Comparison of ENCODE assay signal across 22 cellular contexts in genomic region chr17:60832206-60832605, GRCh38.
A peak's percentile ranks its signal among the peaks of the same experiment; 100 is the strongest.
DNase-seq lines count a peak whose midpoint lies in the region; ATAC-seq, FAIRE-seq and TF ChIP-seq lines count a peak whose summit lies in the region.
"Had no signal": no experiment of that assay in that cellular context is flagged by ENCODE, and none has a peak within 500 bp of the region (broad histone marks: within the 10 kb centered on the region; RNA-seq: fewer than 3 reads in every experiment).

No MANE protein-coding gene starts in this region.

- no peak for TF ChIP-seq EP300 in GM12878 (IDR thresholded peaks at IDR 0.05; ENCODE audit: borderline replicate concordance in 1 of 2, control insufficient read depth in 1 of 2, low read depth in 2 of 2, low read length in 2 of 2)

- H3K36me3 Mint-ChIP-seq in natural killer cell treated with Interleukin-12 subunit alpha and Interleukin-12 subunit beta and Interleukin-15 and Interleukin-18, amount 100 ng/mL, for 72 hours: no peaks in the 10 kb centered on the region
- H3K36me3 Mint-ChIP-seq: CD4-positive, CD25-positive, alpha-beta regulatory T cell had no signal

- intact Hi-C loops in GM12878 (cut with micrococcal nuclease; ENCODE audit: unreplicated experiment): no loop called here

- no peak for FAIRE-seq in GM12878 (lab: Jason Lieb, UNC)
- FAIRE-seq: GM12891, islet of Langerhans had no signal

- no peak overlapping the region for H3K4me3 ChIP-seq in GM12878
- H3K4me3 ChIP-seq in retinal pigment epithelial cell (ENCODE audit: low read length): no peak overlapping the region
- H3K4me3 ChIP-seq: coronary artery, thoracic aorta had no signal

- no peak for TF ChIP-seq POLR2A in GM12878 (IDR thresholded peaks at IDR 0.05; ENCODE audit: low read depth, low read length)

- SMC1A ChIA-PET in GM12878 (lab: Charles Lee; ENCODE audit: uncharacterized antibody, unreplicated experiment): no interaction called here

- no peak overlapping the region for H3K27ac ChIP-seq in GM12878 (ENCODE audit: control insufficient read depth, insufficient read depth)
- H3K27ac ChIP-seq: 22Rv1, coronary artery, thoracic aorta had no signal

- no peaks in the 10 kb centered on the region for H4K20me1 ChIP-seq in GM12878 (ENCODE audit: control insufficient read depth, insufficient read depth)

- H3K4me3 Mint-ChIP-seq in natural killer cell treated with Interleukin-12 subunit alpha and Interleukin-12 subunit beta and Interleukin-15 and Interleukin-18, amount 100 ng/mL, for 72 hours: no peak overlapping the region
- H3K4me3 Mint-ChIP-seq: CD4-positive, CD25-positive, alpha-beta regulatory T cell; H9 had no signal

- CTCF ChIA-PET in GM12878 (lab: Yijun Ruan, JAX): no interaction called here

- no peaks in the 10 kb centered on the region for H3K79me2 ChIP-seq in GM12878 (ENCODE audit: control insufficient read depth, insufficient read depth, low read length)

- ATAC-seq in GM12878: peak; percentile 29; the same call in 1 of the 3 replicates
- no peak for ATAC-seq in natural killer cell treated with Interleukin-12 subunit alpha and Interleukin-12 subunit beta and Interleukin-15 and Interleukin-18, amount 100 ng/mL, for 72 hours
- ATAC-seq: Panc1 had no signal

- DNase-seq in DMS 273 (lab: John Stamatoyannopoulos, UW; ENCODE audit: unreplicated experiment) (peak; percentile 29), DMS 273 treated with DMSO at 0.1 percent for 48 hours (lab: John Stamatoyannopoulos, UW) (no peak), NCI-H2171 (lab: John Stamatoyannopoulos, UW) (peak; percentile 8), GM12878 (ENCODE audit: low read depth, low spot score) (no peak), retinal pigment epithelial cell (ENCODE audit: low read depth) (peak; percentile 18), NCI-H345 (lab: John Stamatoyannopoulos, UW) (no peak), UCSD-AML1 (lab: John Stamatoyannopoulos, UW; ENCODE audit: unreplicated experiment) (no peak)
- DNase-seq in natural killer cell treated with Interleukin-12 subunit alpha and Interleukin-12 subunit beta and Interleukin-15 and Interleukin-18, amount 100 ng/mL, for 72 hours (ENCODE audit: low spot score): no peak
- DNase-seq: activated CD4-positive, CD25-positive, alpha-beta regulatory T cell; activated effector memory CD4-positive, alpha-beta T cell treated with anti-CD3 and anti-CD28 coated beads, Interleukin-2, amount 50 U/mL, for 16 hours; aorta; CD4-positive, CD25-positive, alpha-beta regulatory T cell; H9; MV-4-11; NCI-H526 treated with DMSO at 0.1 percent for 48 hours; stimulated activated CD4-positive, alpha-beta T cell treated with anti-CD3 and anti-CD28 coated beads, Interleukin-4, amount 100 ng/mL, for 24 hours had no signal

- in situ Hi-C loops in GM12878 (cut with MboI): no loop called here

- H3K9ac ChIP-seq in GM12878 (ENCODE audit: control insufficient read depth, insufficient read depth, low read length): no peak overlapping the region

- H3K4me1 Mint-ChIP-seq in natural killer cell treated with Interleukin-12 subunit alpha and Interleukin-12 subunit beta and Interleukin-15 and Interleukin-18, amount 100 ng/mL, for 72 hours (ENCODE audit: low read depth in 2 of 2): no peaks in the 10 kb centered on the region
- H3K4me1 Mint-ChIP-seq: H9 had no signal

- no peaks in the 10 kb centered on the region for H3K9me3 Mint-ChIP-seq in natural killer cell treated with Interleukin-12 subunit alpha and Interleukin-12 subunit beta and Interleukin-15 and Interleukin-18, amount 100 ng/mL, for 72 hours
- H3K9me3 Mint-ChIP-seq: CD4-positive, CD25-positive, alpha-beta regulatory T cell; H9 had no signal

- no peak for TF ChIP-seq RAD21 in GM12878 (IDR thresholded peaks at IDR 0.05; ENCODE audit: insufficient read depth, low read depth, low read length)

- no peaks in the 10 kb centered on the region for H3K27me3 ChIP-seq in GM12878 (replicated peaks in 1 of 2; ENCODE audit: control insufficient read depth in 2 of 2, insufficient read depth in 2 of 2, low read length in 1 of 2)

- BruUV-seq in GM12878 (replicated peaks; lab: Mats Ljungman, UMichigan): no TSS peak

- POLR2A ChIA-PET in GM12878 (lab: Charles Lee): no interaction called here

- no peaks in the 10 kb centered on the region for H3K9me3 ChIP-seq in GM12878 (replicated peaks; ENCODE audit: control insufficient read depth, insufficient read depth, low read length)
- H3K9me3 ChIP-seq: thoracic aorta had no signal

- no peak overlapping the region for H3K27ac Mint-ChIP-seq in natural killer cell treated with Interleukin-12 subunit alpha and Interleukin-12 subunit beta and Interleukin-15 and Interleukin-18, amount 100 ng/mL, for 72 hours
- H3K27ac Mint-ChIP-seq: CD4-positive, CD25-positive, alpha-beta regulatory T cell; H9 had no signal

- H2AFZ ChIP-seq in GM12878 (ENCODE audit: control insufficient read depth, low read depth, low read length): no peak overlapping the region

- no peaks in the 10 kb centered on the region for H3K36me3 ChIP-seq in GM12878 (ENCODE audit: control insufficient read depth in 2 of 2, insufficient read depth in 2 of 2, low read length in 1 of 2)
- H3K36me3 ChIP-seq: thoracic aorta had no signal

- RAD21 ChIA-PET in GM12878 (lab: Charles Lee; ENCODE audit: unreplicated experiment): no interaction called here

- H3K4me2 ChIP-seq in GM12878 (ENCODE audit: control insufficient read depth, insufficient read depth): no peak overlapping the region

- TF ChIP-seq CTCF in GM12878 (IDR thresholded peaks at IDR 0.05 in 2 of 3, conservative IDR thresholded peaks at IDR 0.05 in 1 of 3; ENCODE audit: control insufficient read depth in 2 of 3, extremely low read depth in 1 of 3, insufficient read depth in 1 of 3, low read depth in 3 of 3, low read length in 3 of 3): no peak
- TF ChIP-seq CTCF in retinal pigment epithelial cell (conservative IDR thresholded peaks at IDR 0.05; ENCODE audit: low read depth, low read length): no peak

- H3K4me1 ChIP-seq in GM12878 (ENCODE audit: control insufficient read depth, insufficient read depth, low read length): no peaks in the 10 kb centered on the region

- no peaks in the 10 kb centered on the region for H3K27me3 Mint-ChIP-seq in natural killer cell treated with Interleukin-12 subunit alpha and Interleukin-12 subunit beta and Interleukin-15 and Interleukin-18, amount 100 ng/mL, for 72 hours
- H3K27me3 Mint-ChIP-seq: CD4-positive, CD25-positive, alpha-beta regulatory T cell had no signal

- 17% methylated on average over 2 of the region's 2 CpGs for WGBS in GM12878 (ENCODE audit: insufficient coverage, insufficient replicate concordance, low lambda C conversion rate, missing lambda C conversion rate)

TF ChIP-seq in GM12878, 131 proteins besides CTCF, POLR2A, EP300 and RAD21:
- TF ChIP-seq MTA2 (IDR thresholded peaks at IDR 0.05; ENCODE audit: low read depth) (peak; percentile 49), IKZF1 (conservative IDR thresholded peaks at IDR 0.05) (no peak)

Comparison
In these comparisons a context has a peak if more than half of its experiments do, and no peak if none do; other contexts are left out.
1. DNase-seq: peak in DMS 273 (single experiment), NCI-H2171 (single experiment) and retinal pigment epithelial cell (single experiment); none in DMS 273 treated with DMSO at 0.1 percent for 48 hours (single experiment), GM12878 (single experiment), NCI-H345 (single experiment), natural killer cell treated with Interleukin-12 subunit alpha and Interleukin-12 subunit beta and Interleukin-15 and Interleukin-18, amount 100 ng/mL, for 72 hours (single experiment) and UCSD-AML1 (single experiment).